ENCODE assay signal across 7 cellular contexts in the genomic region with DNA sequence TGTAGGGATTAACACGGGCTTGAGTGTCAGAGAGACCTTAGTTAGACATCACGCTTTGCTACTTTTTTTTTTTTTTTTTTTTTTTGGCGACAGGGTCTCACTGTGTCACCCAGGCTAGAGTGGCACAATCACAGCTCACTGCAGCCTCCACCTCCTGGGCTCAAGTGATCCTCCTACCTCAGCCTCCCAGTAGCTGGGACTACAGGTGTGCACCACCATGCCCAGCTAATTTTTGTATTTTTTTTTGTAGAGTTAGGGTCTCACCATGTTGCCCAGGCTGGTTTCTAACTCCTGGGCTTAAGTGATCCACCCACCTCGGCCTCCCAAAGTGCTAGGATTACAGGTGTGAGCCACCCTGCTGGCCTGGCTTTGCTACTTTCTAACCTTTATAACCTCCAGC. TPM values are rescaled to one million over a fixed set of nuclear protein-coding genes. Genes with fewer than 3 reads are reported as not detected.
DNase-seq lines count a peak whose midpoint lies in the region; ATAC-seq, FAIRE-seq and TF ChIP-seq lines count a peak whose summit lies in the region.
"Not testable (repeated sequence)": the region's sequence is repeated elsewhere in the genome, so short reads cannot be mapped to it uniquely, and the experiment has no call there.
"Had no signal": no experiment of that assay in that cellular context is flagged by ENCODE, and none has a peak within 500 bp of the region (broad histone marks: within the 10 kb centered on the region; RNA-seq: fewer than 3 reads in every experiment).

No MANE protein-coding gene starts in this region.

- TF ChIP-seq POLR2A in H1 (IDR thresholded peaks at IDR 0.05; ENCODE audit: control extremely low read depth in 1 of 2, low read depth in 2 of 2, low read length in 2 of 2): not testable (repeated sequence)

- not testable (repeated sequence) for H3K36me3 ChIP-seq in CD8-positive, alpha-beta memory T cell (ENCODE audit: insufficient read depth, low read length)
- H3K36me3 ChIP-seq in NT2/D1 (ENCODE audit: insufficient read depth, insufficient read length, low read length): peaks cover 30% of the 10 kb centered on the region
- peaks cover 4 to 21% (median 14%) of the 10 kb centered on the region in 4 experiments; a peak in 6 of 8 replicates for H3K36me3 ChIP-seq in H1 (ENCODE audit: control insufficient read depth in 2 of 4, insufficient read depth in 4 of 4, low read length in 3 of 4)

- not testable (repeated sequence) for H4K91ac ChIP-seq in H1 (replicated peaks; ENCODE audit: insufficient read length, low read length)

- peak overlapping the region; percentile 93 to 94 for H3K4me2 ChIP-seq in H1 (ENCODE audit: insufficient read depth in 1 of 2, low read depth in 2 of 2, low read length in 2 of 2)

- H3K14ac ChIP-seq in H1 (ENCODE audit: insufficient read length): not testable (repeated sequence)

- H4K20me1 ChIP-seq in H1 (replicated peaks in 1 of 2; ENCODE audit: control insufficient read depth in 1 of 2, insufficient read depth in 2 of 2, low read length in 2 of 2): peaks cover 12 to 17% of the 10 kb centered on the region in 2 experiments

- not testable (repeated sequence) for H3K18ac ChIP-seq in H1 (ENCODE audit: extremely low read depth, low read length)

- not testable (repeated sequence) for DNase-seq in CD8-positive, alpha-beta memory T cell; NT2/D1 (ENCODE audit: low read depth, low spot score); activated CD8-positive, alpha-beta memory T cell treated with anti-CD3 and anti-CD28 coated beads, Interleukin-2, amount 10 ng/mL, durations not matched to agents 7 days and 5 days; H1 (ENCODE audit: low read depth in 1 of 2, low spot score in 2 of 2); mesothelial cell of epicardium (ENCODE audit: low spot score in 2 of 2, unreplicated experiment in 2 of 2)

- H3K36me3 Mint-ChIP-seq in CD8-positive, alpha-beta memory T cell: peaks cover 0 to 27% (median 5%) of the 10 kb centered on the region in 3 donors
- not testable (repeated sequence) for H3K36me3 Mint-ChIP-seq in activated CD8-positive, alpha-beta memory T cell treated with anti-CD3 and anti-CD28 coated beads, Interleukin-2, amount 10 ng/mL, durations not matched to agents 7 days and 5 days; mesothelial cell of epicardium
- H3K36me3 Mint-ChIP-seq in stimulated activated naive CD8-positive, alpha-beta T cell treated with anti-CD3 and anti-CD28 coated beads, Interleukin-15, Interleukin-2, amounts not matched to agents 100 ng/mL and 50 ng/mL, for 24 hours (ENCODE audit: low read depth): peaks cover 18% of the 10 kb centered on the region

- peak overlapping the region; percentile 45 to 93 (median 88) for H3K4me3 Mint-ChIP-seq in CD8-positive, alpha-beta memory T cell
- H3K4me3 Mint-ChIP-seq in activated CD8-positive, alpha-beta memory T cell treated with anti-CD3 and anti-CD28 coated beads, Interleukin-2, amount 10 ng/mL, durations not matched to agents 7 days and 5 days: peak overlapping the region; percentile 41
- H3K4me3 Mint-ChIP-seq in mesothelial cell of epicardium: peak overlapping the region; percentile 77
- H3K4me3 Mint-ChIP-seq in stimulated activated naive CD8-positive, alpha-beta T cell treated with anti-CD3 and anti-CD28 coated beads, Interleukin-15, Interleukin-2, amounts not matched to agents 100 ng/mL and 50 ng/mL, for 24 hours: peak overlapping the region; percentile 98

- not testable (repeated sequence) for H3K27me3 ChIP-seq in CD8-positive, alpha-beta memory T cell (ENCODE audit: insufficient read depth, low read length, poor library complexity, severe bottlenecking); NT2/D1 (ENCODE audit: insufficient read depth, insufficient read length); H1 (replicated peaks in 1 of 4; ENCODE audit: control insufficient read depth in 3 of 4, extremely low read depth in 1 of 4, insufficient read depth in 3 of 4, low read length in 3 of 4)

- not testable (repeated sequence) for H2BK20ac ChIP-seq in H1 (ENCODE audit: low read length)

- peaks cover 11% of the 10 kb centered on the region; the same call in 1 of the 2 replicates for H3K23me2 ChIP-seq in H1 (ENCODE audit: low read depth, low read length)

- H3K9ac ChIP-seq in NT2/D1 (ENCODE audit: insufficient read length, low read depth): peak overlapping the region; percentile 12
- H3K9ac ChIP-seq in H1 (replicated peaks in 1 of 4; ENCODE audit: extremely low read depth in 1 of 4, low read depth in 3 of 4, low read length in 3 of 4): not testable (repeated sequence)

- not testable (repeated sequence) for H2BK12ac ChIP-seq in H1 (ENCODE audit: low read depth, low read length)

- CTCF ChIA-PET in CD8-positive, alpha-beta memory T cell (lab: Charles Lee): interaction anchor here (0.5 to 3.6 kb wide), 5 partner anchors 9 to 423 kb away, joined by 3 to 19 read pairs (median 14); a partner anchor contains a TSS
- CTCF ChIA-PET in activated CD8-positive, alpha-beta memory T cell treated with anti-CD3 and anti-CD28 coated beads, Interleukin-2, amount 10 ng/mL, durations not matched to agents 7 days and 5 days (lab: Charles Lee): interaction anchor here (1.3 to 8.2 kb wide), 4 partner anchors 12 to 232 kb away, joined by 3 to 73 read pairs (median 15); a partner anchor contains a TSS
- CTCF ChIA-PET in H1 (lab: Charles Lee; ENCODE audit: partially characterized antibody): interaction anchor here (0.6 to 2.4 kb wide), 11 partner anchors 11 to 219 kb away, joined by 3 to 20 read pairs (median 5); a partner anchor contains a TSS

- 74% methylated on average over 3 of the region's 4 CpGs; no CpG with 5 or more reads in 1 of the 2 experiments for WGBS in H1 (ENCODE audit: extremely low coverage in 1 of 2, insufficient coverage in 1 of 2, insufficient read length in 1 of 2, insufficient replicate concordance in 2 of 2, low coverage in 1 of 2, low lambda C conversion rate in 2 of 2, missing lambda C conversion rate in 1 of 2), 2 experiments

- H3K9me3 ChIP-seq in CD8-positive, alpha-beta memory T cell (ENCODE audit: low read length); NT2/D1 (ENCODE audit: insufficient read depth, low read length); H1 (ENCODE audit: insufficient read depth in 2 of 2, low read depth in 1 of 2, low read length in 1 of 2): not testable (repeated sequence)

- not testable (repeated sequence) for H3K79me1 ChIP-seq in H1 (ENCODE audit: low read depth, low read length)

- H2AK5ac ChIP-seq in H1 (ENCODE audit: low read depth, low read length): not testable (repeated sequence)

- not testable (repeated sequence) for H2BK120ac ChIP-seq in H1 (replicated peaks; ENCODE audit: low read depth, low read length)

- H3K23ac ChIP-seq in H1 (ENCODE audit: insufficient read length): not testable (repeated sequence)

- not testable (repeated sequence) for FAIRE-seq in H1 (lab: Jason Lieb, UNC)

- POLR2A ChIA-PET in CD8-positive, alpha-beta memory T cell (lab: Charles Lee): interaction anchor here (0.7 to 1.9 kb wide), 2 partner anchors 11 to 612 kb away, joined by 4 to 16 read pairs; a partner anchor contains a TSS
- POLR2A ChIA-PET in H1 (lab: Charles Lee; ENCODE audit: partially characterized antibody): interaction anchor here (0.6 to 12.6 kb wide), 10 partner anchors 10 to 212 kb away, joined by 4 to 151 read pairs (median 8); a partner anchor contains a TSS

- not testable (repeated sequence) for TF ChIP-seq RAD21 in H1 (IDR thresholded peaks at IDR 0.05 in 1 of 2, conservative IDR thresholded peaks at IDR 0.05 in 1 of 2; ENCODE audit: low read depth in 2 of 2, low read length in 2 of 2)

- H3K4ac ChIP-seq in H1 (replicated peaks; ENCODE audit: insufficient read length, low read depth, low read length): not testable (repeated sequence)

- H3K27me3 Mint-ChIP-seq in CD8-positive, alpha-beta memory T cell; activated CD8-positive, alpha-beta memory T cell treated with anti-CD3 and anti-CD28 coated beads, Interleukin-2, amount 10 ng/mL, durations not matched to agents 7 days and 5 days; mesothelial cell of epicardium (ENCODE audit: low read depth); stimulated activated naive CD8-positive, alpha-beta T cell treated with anti-CD3 and anti-CD28 coated beads, Interleukin-15, Interleukin-2, amounts not matched to agents 100 ng/mL and 50 ng/mL, for 24 hours: not testable (repeated sequence)

- H3K4me1 ChIP-seq in CD8-positive, alpha-beta memory T cell (ENCODE audit: insufficient read depth, low read length): peaks cover 25% of the 10 kb centered on the region
- H3K4me1 ChIP-seq in NT2/D1 (ENCODE audit: insufficient read depth, insufficient read length): peaks cover 22% of the 10 kb centered on the region
- peaks cover 0 to 15% (median 9%) of the 10 kb centered on the region in 4 experiments; a peak in 6 of 7 replicates for H3K4me1 ChIP-seq in H1 (replicated peaks in 1 of 4; ENCODE audit: control insufficient read depth in 3 of 4, insufficient read depth in 4 of 4, low read length in 3 of 4)

- H3K27ac ChIP-seq in CD8-positive, alpha-beta memory T cell (ENCODE audit: low read depth, low read length); H1 (ENCODE audit: low read depth, low read length): not testable (repeated sequence)

- not testable (repeated sequence) for H4K8ac ChIP-seq in H1 (ENCODE audit: extremely low read depth, insufficient read depth, low read length)

- H2BK5ac ChIP-seq in H1 (ENCODE audit: low read depth, low read length): not testable (repeated sequence)

- H3K79me2 ChIP-seq in H1 (ENCODE audit: control insufficient read depth in 1 of 2, insufficient read depth in 2 of 2, low read length in 2 of 2): peaks cover 5 to 21% of the 10 kb centered on the region in 2 experiments; a peak in 2 of 4 replicates

- ATAC-seq in activated CD8-positive, alpha-beta memory T cell treated with anti-CD3 and anti-CD28 coated beads, Interleukin-2, amount 10 ng/mL, durations not matched to agents 7 days and 5 days: not testable (repeated sequence)

- H2BK15ac ChIP-seq in H1 (ENCODE audit: low read length): not testable (repeated sequence)

- not testable (repeated sequence) for H4K5ac ChIP-seq in H1 (ENCODE audit: insufficient read length, low read depth, low read length)

- not testable (repeated sequence) for TF ChIP-seq EP300 in H1 (IDR thresholded peaks at IDR 0.05; ENCODE audit: borderline replicate concordance in 1 of 2, low read depth in 2 of 2, low read length in 2 of 2)

- not testable (repeated sequence) for H3K9me3 Mint-ChIP-seq in CD8-positive, alpha-beta memory T cell; activated CD8-positive, alpha-beta memory T cell treated with anti-CD3 and anti-CD28 coated beads, Interleukin-2, amount 10 ng/mL, durations not matched to agents 7 days and 5 days (ENCODE audit: low read depth); mesothelial cell of epicardium; stimulated activated naive CD8-positive, alpha-beta T cell treated with anti-CD3 and anti-CD28 coated beads, Interleukin-15, Interleukin-2, amounts not matched to agents 100 ng/mL and 50 ng/mL, for 24 hours

- peak overlapping the region in 5 of 8 donors; percentile 32 to 82 (median 62) for H3K27ac Mint-ChIP-seq in CD8-positive, alpha-beta memory T cell
- H3K27ac Mint-ChIP-seq in activated CD8-positive, alpha-beta memory T cell treated with anti-CD3 and anti-CD28 coated beads, Interleukin-2, amount 10 ng/mL, durations not matched to agents 7 days and 5 days: peak overlapping the region; percentile 14
- H3K27ac Mint-ChIP-seq in mesothelial cell of epicardium: peak overlapping the region; percentile 32
- H3K27ac Mint-ChIP-seq in stimulated activated naive CD8-positive, alpha-beta T cell treated with anti-CD3 and anti-CD28 coated beads, Interleukin-15, Interleukin-2, amounts not matched to agents 100 ng/mL and 50 ng/mL, for 24 hours: not testable (repeated sequence)

- TF ChIP-seq CTCF in H1 (IDR thresholded peaks at IDR 0.05; ENCODE audit: control extremely low read depth in 1 of 3, insufficient read depth in 1 of 3, low read depth in 1 of 3, low read length in 3 of 3); mesothelial cell of epicardium (IDR thresholded peaks at IDR 0.05; ENCODE audit: unreplicated experiment): not testable (repeated sequence)

- peak overlapping the region; percentile 60 for H3K4me3 ChIP-seq in CD8-positive, alpha-beta memory T cell (ENCODE audit: low read length)
- H3K4me3 ChIP-seq in NT2/D1 (ENCODE audit: insufficient read length, low read depth): not testable (repeated sequence)
- H3K4me3 ChIP-seq in H1 (ENCODE audit: extremely low read depth in 1 of 4, insufficient read depth in 2 of 4, low read depth in 3 of 4, low read length in 4 of 4): peak overlapping the region; percentile 72 to 98 (median 92); a peak in 7 of 8 replicates

- not testable (repeated sequence) for H3K56ac ChIP-seq in H1 (replicated peaks; ENCODE audit: insufficient read length, low read depth, low read length)

- peaks cover 35 to 56% (median 40%) of the 10 kb centered on the region in 3 donors for H3K4me1 Mint-ChIP-seq in CD8-positive, alpha-beta memory T cell
- peaks cover 50% of the 10 kb centered on the region for H3K4me1 Mint-ChIP-seq in activated CD8-positive, alpha-beta memory T cell treated with anti-CD3 and anti-CD28 coated beads, Interleukin-2, amount 10 ng/mL, durations not matched to agents 7 days and 5 days
- H3K4me1 Mint-ChIP-seq in mesothelial cell of epicardium: peaks cover 33% of the 10 kb centered on the region
- H3K4me1 Mint-ChIP-seq in stimulated activated naive CD8-positive, alpha-beta T cell treated with anti-CD3 and anti-CD28 coated beads, Interleukin-15, Interleukin-2, amounts not matched to agents 100 ng/mL and 50 ng/mL, for 24 hours (ENCODE audit: low read depth): peaks cover 56% of the 10 kb centered on the region

- not testable (repeated sequence) for H2AFZ ChIP-seq in H1 (ENCODE audit: low read length)

RNA-seq across cellular contexts. Expression of a gene that starts 1.4 kb away (rescaled TPM):
- total RNA-seq in CD8-positive, alpha-beta memory T cell: 10 to 100 TPM; 18.4 to 19.3 TPM
- polyA plus RNA-seq in CD8-positive, alpha-beta memory T cell: 10.2 TPM
- 10 to 100 TPM; 13.7 to 15.6 TPM for total RNA-seq in activated CD8-positive, alpha-beta memory T cell treated with anti-CD3 and anti-CD28 coated beads, Interleukin-2, amount 10 ng/mL, durations not matched to agents 7 days and 5 days
- total RNA-seq in H1 (2021; fragmentation: NEBNext Ultra II Directional; extraction: Animal tissue kit (Norgen Biotek cat#: 25700)): 40.6 and 41.2 TPM in 2 replicates
- 30.4 and 39.6 TPM in 2 replicates for polyA plus RNA-seq in H1 (2011; rRNA removed)
- 27.3 TPM for polyA plus RNA-seq in H1 (2011; cell fraction: cytosol; rRNA removed)
- polyA plus RNA-seq in H1 (2011; cell fraction: nucleus; rRNA removed): 30.8 TPM
- 30.8 to 36.4 TPM (median 33.0 TPM) in 4 replicates for polyA plus RNA-seq in H1 (2012, experiment 1 of 2)
- polyA plus RNA-seq in H1 (2012, experiment 2 of 2): 36.2 TPM
- 19.0 TPM for polyA plus RNA-seq in H1 (2013, experiment 1 of 2)
- polyA plus RNA-seq in H1 (2013, experiment 2 of 2): 18.2 TPM
- 23.0 and 24.8 TPM in 2 replicates for polyA minus RNA-seq in H1 (2011; rRNA and poly(A)+ RNA removed)
- polyA minus RNA-seq in H1 (2011; cell fraction: cytosol; rRNA and poly(A)+ RNA removed): 20.8 TPM
- polyA minus RNA-seq in H1 (2011; cell fraction: nucleus; rRNA and poly(A)+ RNA removed): 25.9 TPM
- total RNA-seq in mesothelial cell of epicardium: 24.2 to 25.2 TPM (median 24.8 TPM) in 3 replicates

RNA-seq across cellular contexts. Expression of a gene that starts 10.8 kb away (rescaled TPM):
- total RNA-seq in CD8-positive, alpha-beta memory T cell: 1 to 10 TPM; 7.3 to 9.8 TPM
- 6.0 TPM for polyA plus RNA-seq in CD8-positive, alpha-beta memory T cell
- total RNA-seq in activated CD8-positive, alpha-beta memory T cell treated with anti-CD3 and anti-CD28 coated beads, Interleukin-2, amount 10 ng/mL, durations not matched to agents 7 days and 5 days: 1 to 10 TPM; 4.9 to 5.4 TPM
- total RNA-seq in H1 (2021; fragmentation: NEBNext Ultra II Directional; extraction: Animal tissue kit (Norgen Biotek cat#: 25700)): 9.6 and 10.6 TPM in 2 replicates
- 15.7 and 20.2 TPM in 2 replicates for polyA plus RNA-seq in H1 (2011; rRNA removed)
- polyA plus RNA-seq in H1 (2011; cell fraction: cytosol; rRNA removed): 12.0 TPM
- polyA plus RNA-seq in H1 (2011; cell fraction: nucleus; rRNA removed): 10.5 TPM
- 5.4 to 6.8 TPM (median 6.4 TPM) in 4 replicates for polyA plus RNA-seq in H1 (2012, experiment 1 of 2)
- 4.0 TPM for polyA plus RNA-seq in H1 (2012, experiment 2 of 2)
- polyA plus RNA-seq in H1 (2013, experiment 1 of 2): 3.7 TPM
- polyA plus RNA-seq in H1 (2013, experiment 2 of 2): 4.6 TPM
- 3.6 and 4.7 TPM in 2 replicates for polyA minus RNA-seq in H1 (2011; rRNA and poly(A)+ RNA removed)
- 7.8 TPM for polyA minus RNA-seq in H1 (2011; cell fraction: cytosol; rRNA and poly(A)+ RNA removed)
- 11.8 TPM for polyA minus RNA-seq in H1 (2011; cell fraction: nucleus; rRNA and poly(A)+ RNA removed)
- 10.7 to 12.6 TPM (median 11.8 TPM) in 3 replicates for total RNA-seq in mesothelial cell of epicardium

RNA-seq across cellular contexts. Expression of a gene that starts 14.3 kb away (rescaled TPM):
- 100 to 1,000 TPM; 187 to 193 TPM for total RNA-seq in CD8-positive, alpha-beta memory T cell
- 227 TPM for polyA plus RNA-seq in CD8-positive, alpha-beta memory T cell
- 100 to 1,000 TPM; 259 to 278 TPM for total RNA-seq in activated CD8-positive, alpha-beta memory T cell treated with anti-CD3 and anti-CD28 coated beads, Interleukin-2, amount 10 ng/mL, durations not matched to agents 7 days and 5 days
- 0.84 and 1.4 TPM in 2 replicates for total RNA-seq in H1 (2021; fragmentation: NEBNext Ultra II Directional; extraction: Animal tissue kit (Norgen Biotek cat#: 25700))
- 0.24 and 0.57 TPM in 2 replicates for polyA plus RNA-seq in H1 (2011; rRNA removed)
- polyA plus RNA-seq in H1 (2011; cell fraction: cytosol; rRNA removed): 0.70 TPM
- polyA plus RNA-seq in H1 (2011; cell fraction: nucleus; rRNA removed): 0.83 TPM
- 1.1 to 2.7 TPM (median 1.3 TPM) in 4 replicates for polyA plus RNA-seq in H1 (2012, experiment 1 of 2)
- polyA plus RNA-seq in H1 (2012, experiment 2 of 2): 0.73 TPM
- polyA plus RNA-seq in H1 (2013, experiment 1 of 2): 1.5 TPM
- 1.5 TPM for polyA plus RNA-seq in H1 (2013, experiment 2 of 2)
- polyA minus RNA-seq in H1 (2011; rRNA and poly(A)+ RNA removed): not detected in 2 replicates
- not detected for polyA minus RNA-seq in H1 (2011; cell fraction: cytosol; rRNA and poly(A)+ RNA removed)
- polyA minus RNA-seq in H1 (2011; cell fraction: nucleus; rRNA and poly(A)+ RNA removed): not detected
- 0.86 to 1.6 TPM (median 1.4 TPM) in 3 replicates for total RNA-seq in mesothelial cell of epicardium

RNA-seq across cellular contexts. Expression of a gene that starts 22.0 kb away (rescaled TPM):
- 1 to 10 TPM; 1.9 to 2.4 TPM for total RNA-seq in CD8-positive, alpha-beta memory T cell
- 4.6 TPM for polyA plus RNA-seq in CD8-positive, alpha-beta memory T cell
- 1 to 10 TPM in 1 of 2 experiments, not detected in 1; 1.0 TPM for total RNA-seq in activated CD8-positive, alpha-beta memory T cell treated with anti-CD3 and anti-CD28 coated beads, Interleukin-2, amount 10 ng/mL, durations not matched to agents 7 days and 5 days
- 1.2 TPM in 1 of 2 replicates, not detected in the other for total RNA-seq in H1 (2021; fragmentation: NEBNext Ultra II Directional; extraction: Animal tissue kit (Norgen Biotek cat#: 25700))
- 1.4 and 1.5 TPM in 2 replicates for polyA plus RNA-seq in H1 (2011; rRNA removed)
- polyA plus RNA-seq in H1 (2011; cell fraction: cytosol; rRNA removed): 0.98 TPM
- 0.33 TPM for polyA plus RNA-seq in H1 (2011; cell fraction: nucleus; rRNA removed)
- 0.59 to 4.0 TPM (median 2.1 TPM) in 4 replicates for polyA plus RNA-seq in H1 (2012, experiment 1 of 2)
- 4.7 TPM for polyA plus RNA-seq in H1 (2012, experiment 2 of 2)
- polyA plus RNA-seq in H1 (2013, experiment 1 of 2): 2.7 TPM
- polyA plus RNA-seq in H1 (2013, experiment 2 of 2): 4.0 TPM
- 0.44 and 0.73 TPM in 2 replicates for polyA minus RNA-seq in H1 (2011; rRNA and poly(A)+ RNA removed)
- polyA minus RNA-seq in H1 (2011; cell fraction: cytosol; rRNA and poly(A)+ RNA removed): not detected
- polyA minus RNA-seq in H1 (2011; cell fraction: nucleus; rRNA and poly(A)+ RNA removed): not detected
- total RNA-seq in mesothelial cell of epicardium: 1.4 to 4.4 TPM (median 2.8 TPM) in 3 replicates
- total RNA-seq: fibroblast of villous mesenchyme had no signal

RNA-seq across cellular contexts. Expression of a gene that starts 26.3 kb away (rescaled TPM):
- 10 to 100 TPM; 59.0 to 61.4 TPM for total RNA-seq in CD8-positive, alpha-beta memory T cell
- 17.3 TPM for polyA plus RNA-seq in CD8-positive, alpha-beta memory T cell
- total RNA-seq in activated CD8-positive, alpha-beta memory T cell treated with anti-CD3 and anti-CD28 coated beads, Interleukin-2, amount 10 ng/mL, durations not matched to agents 7 days and 5 days: 10 to 100 TPM; 84.1 to 87.3 TPM
- total RNA-seq in H1 (2021; fragmentation: NEBNext Ultra II Directional; extraction: Animal tissue kit (Norgen Biotek cat#: 25700)): 28.6 and 29.4 TPM in 2 replicates
- polyA plus RNA-seq in H1 (2011; rRNA removed): 15.4 and 22.1 TPM in 2 replicates
- polyA plus RNA-seq in H1 (2011; cell fraction: cytosol; rRNA removed): 14.2 TPM
- 23.6 TPM for polyA plus RNA-seq in H1 (2011; cell fraction: nucleus; rRNA removed)
- polyA plus RNA-seq in H1 (2012, experiment 1 of 2): 23.8 to 27.5 TPM (median 24.9 TPM) in 4 replicates
- 24.2 TPM for polyA plus RNA-seq in H1 (2012, experiment 2 of 2)
- 15.4 TPM for polyA plus RNA-seq in H1 (2013, experiment 1 of 2)
- 14.1 TPM for polyA plus RNA-seq in H1 (2013, experiment 2 of 2)
- polyA minus RNA-seq in H1 (2011; rRNA and poly(A)+ RNA removed): 10.9 and 17.3 TPM in 2 replicates
- 14.0 TPM for polyA minus RNA-seq in H1 (2011; cell fraction: cytosol; rRNA and poly(A)+ RNA removed)
- 11.5 TPM for polyA minus RNA-seq in H1 (2011; cell fraction: nucleus; rRNA and poly(A)+ RNA removed)
- 59.6 to 64.1 TPM (median 64.0 TPM) in 3 replicates for total RNA-seq in mesothelial cell of epicardium

Comparison
In these comparisons a context has a peak if more than half of its experiments do, and no peak if none do; other contexts are left out.
1. H3K4me3 Mint-ChIP-seq: peak in every context shown above with its lines; median percentile 98 in stimulated activated naive CD8-positive, alpha-beta T cell treated with anti-CD3 and anti-CD28 coated beads, Interleukin-15, Interleukin-2, amounts not matched to agents 100 ng/mL and 50 ng/mL, for 24 hours; 88 in CD8-positive, alpha-beta memory T cell; 77 in mesothelial cell of epicardium; 41 in activated CD8-positive, alpha-beta memory T cell treated with anti-CD3 and anti-CD28 coated beads, Interleukin-2, amount 10 ng/mL, durations not matched to agents 7 days and 5 days.
2. RNA of a gene that starts 14.3 kb away (total RNA-seq): 259 to 278 TPM in activated CD8-positive, alpha-beta memory T cell treated with anti-CD3 and anti-CD28 coated beads, Interleukin-2, amount 10 ng/mL, durations not matched to agents 7 days and 5 days and 187 to 193 TPM in CD8-positive, alpha-beta memory T cell; 0.86 to 1.6 TPM in mesothelial cell of epicardium and 0.84 to 1.4 TPM in H1; every median in the first group is over 10 times any median in the second.